ENCODE assay signal across 1 cellular context in genomic region chr16:88811600-88811849, GRCh38.
TF ChIP-seq lines count a peak whose summit lies in the region.

No MANE protein-coding gene starts in this region.

TF ChIP-seq in endothelial cell of umbilical vein, 7 proteins besides CTCF, POLR2A, EP300 and RAD21 (continued from another document):
- TF ChIP-seq JUN (IDR thresholded peaks at IDR 0.05; ENCODE audit: borderline replicate concordance, insufficient read depth, insufficient read length, low read depth) (no peak), GATA2 (IDR thresholded peaks at IDR 0.05; ENCODE audit: insufficient read depth, insufficient read length, low read depth, low read length) (no peak), POLR2AphosphoS5 (IDR thresholded peaks at IDR 0.05; ENCODE audit: insufficient read depth, low read depth, low read length) (no peak), MAX (IDR thresholded peaks at IDR 0.05; ENCODE audit: insufficient read depth, insufficient read length) (no peak)
